In genomic region chr7:106814887-106815286, GRCh38 we compare ENCODE assay signal across 23 cellular contexts. TPM values are rescaled to one million over a fixed set of nuclear protein-coding genes. Genes with fewer than 3 reads are reported as not detected.
"Had no signal": no experiment of that assay in that cellular context is flagged by ENCODE, and none has a peak within 500 bp of the region (broad histone marks: within the 10 kb centered on the region; RNA-seq: fewer than 3 reads in every experiment).

No MANE protein-coding gene starts in this region.

- H3K36me3 ChIP-seq: esophagus squamous epithelium, left ventricle myocardium inferior, lower lobe of right lung, neural progenitor cell, pancreas, tibial nerve, upper lobe of right lung had no signal

- H3K4me1 ChIP-seq: esophagus squamous epithelium, lower lobe of right lung, neural progenitor cell, pancreas, tibial nerve, upper lobe of right lung had no signal

- ATAC-seq: lower lobe of right lung; natural killer cell treated with Interleukin-12 subunit alpha and Interleukin-12 subunit beta and Interleukin-15 and Interleukin-18, amount 100 ng/mL, for 72 hours; pancreas; right cardiac atrium; stimulated activated effector memory CD8-positive, alpha-beta T cell treated with anti-CD3 and anti-CD28 coated beads, Interleukin-12 subunit alpha, Interleukin-12 subunit beta, amount 100 ng/mL, for 72 hours; stimulated activated naive CD8-positive, alpha-beta T cell treated with anti-CD3 and anti-CD28 coated beads, Interleukin-15, Interleukin-2, amounts not matched to agents 100 U/mL and 50 U/mL, for 24 hours; upper lobe of right lung had no signal

- H3K27me3 ChIP-seq: dorsolateral prefrontal cortex, esophagus squamous epithelium, neural progenitor cell, pancreas, tibial nerve, upper lobe of right lung had no signal

- H3K4me2 ChIP-seq: neural progenitor cell had no signal

- DNase-seq: dorsolateral prefrontal cortex; effector CD8-positive, alpha-beta T cell; esophagus squamous epithelium; foreskin fibroblast; immature natural killer cell; left cardiac atrium; left ventricle myocardium inferior; lower lobe of right lung; nucleus accumbens; pancreas; right cardiac atrium; small intestine; stimulated activated CD4-positive, alpha-beta T cell treated with anti-CD3 and anti-CD28 coated beads, Interleukin-4, amount 100 ng/mL, for 1 hour; stimulated activated CD8-positive, alpha-beta memory T cell treated with anti-CD3 and anti-CD28 coated beads, Interleukin-4, amount 100 ng/mL, for 48 hours; stimulated activated naive CD8-positive, alpha-beta T cell treated with anti-CD3 and anti-CD28 coated beads, Interleukin-15, Interleukin-2, amounts not matched to agents 100 U/mL and 50 U/mL, for 24 hours; upper lobe of right lung had no signal

- H3K9ac ChIP-seq: neural progenitor cell had no signal

- H3K4me3 ChIP-seq: coronary artery, dorsolateral prefrontal cortex, esophagus squamous epithelium, left ventricle myocardium inferior, lower lobe of right lung, neural progenitor cell, pancreas, tibial nerve, upper lobe of right lung had no signal

- H2AFZ ChIP-seq: neural progenitor cell had no signal

- H3K9me3 ChIP-seq: esophagus squamous epithelium, left ventricle myocardium inferior, lower lobe of right lung, pancreas, tibial nerve, upper lobe of right lung had no signal

RNA-seq across cellular contexts. Expression of gene PIK3CG, which starts 50.2 kb away (rescaled TPM):
- total RNA-seq: chondrocyte, progenitor cell of endocrine pancreas had no signal
